34 cellular contexts compared by ENCODE assay signal in genomic region chr14:34157642-34158041, GRCh38.
"Had no signal": no experiment of that assay in that cellular context is flagged by ENCODE, and none has a peak within 500 bp of the region (broad histone marks: within the 10 kb centered on the region; RNA-seq: fewer than 3 reads in every experiment).

No MANE protein-coding gene starts in this region.

- H3K9ac ChIP-seq: KMS-11 had no signal

- H3K4me2 ChIP-seq: KMS-11 had no signal

- H3K36me3 ChIP-seq: MG63 had no signal

- H3K27ac ChIP-seq: KMS-11 had no signal

- H3K9me3 ChIP-seq: MG63 had no signal

- DNase-seq: Karpas-422, Kasumi-1, MG63, MM.1S, MV-4-11, NCI-H1048, NCI-H1092, NCI-H1092 treated with DMSO at 0.1 percent for 48 hours, NCI-H1105, NCI-H1105 treated with DMSO at 0.1 percent for 48 hours, NCI-H1417, NCI-H1417 treated with DMSO at 0.1 percent for 48 hours, NCI-H1436, NCI-H1436 treated with DMSO at 0.1 percent for 48 hours, NCI-H146, NCI-H1694, NCI-H1694 treated with DMSO at 0.1 percent for 48 hours, NCI-H187, NCI-H187 treated with DMSO at 0.1 percent for 48 hours, NCI-H1930, NCI-H2029, NCI-H2029 treated with DMSO at 0.1 percent for 48 hours, NCI-H2081, NCI-H2081 treated with DMSO at 0.1 percent for 48 hours, NCI-H2107, NCI-H2171, NCI-H2171 treated with DMSO at 0.1 percent for 48 hours, NCI-H2227 treated with DMSO at 0.1 percent for 48 hours, NCI-H226, NCI-H345, NCI-H446, NCI-H510A, NCI-H510A treated with DMSO at 0.1 percent for 48 hours had no signal

- H3K27me3 ChIP-seq: MG63 had no signal

- H3K4me3 ChIP-seq: MG63 had no signal
